ENCODE assay signal across 4 cellular contexts in genomic region chr1:88716571-88716970, GRCh38. TPM values are rescaled to one million over a fixed set of nuclear protein-coding genes. Genes with fewer than 3 reads are reported as not detected.
DNase-seq lines count a peak whose midpoint lies in the region; ATAC-seq, FAIRE-seq and TF ChIP-seq lines count a peak whose summit lies in the region.
"Not testable (repeated sequence)": the region's sequence is repeated elsewhere in the genome, so short reads cannot be mapped to it uniquely, and the experiment has no call there.

No MANE protein-coding gene starts in this region.

- TF ChIP-seq EP300 in K562 (IDR thresholded peaks at IDR 0.05; ENCODE audit: low read length): not testable (repeated sequence)

- not testable (repeated sequence) for BruUV-seq in K562 (replicated peaks; lab: Mats Ljungman, UMichigan)

- H3K4me1 Mint-ChIP-seq in CD8-positive, alpha-beta T cell (ENCODE audit: low read depth): peaks cover 63% of the 10 kb centered on the region
- H3K4me1 Mint-ChIP-seq in activated T-cell treated with anti-CD3 and anti-CD28 coated beads, Interleukin-2, amount 50 U/mL, for 72 hours (ENCODE audit: low read depth): not testable (repeated sequence)

- CTCF ChIA-PET in CD8-positive, alpha-beta T cell (lab: Charles Lee): interaction anchor here (0.7 kb wide), 1 partner anchor 34 kb away, joined by 3 read pairs; no protein-coding TSS in a partner anchor
- CTCF ChIA-PET in HEK293 (lab: Yijun Ruan, JAX); K562 (lab: Yijun Ruan, JAX; ENCODE audit: low intra/inter-chr PET ratio): not testable (repeated sequence)

- not testable (repeated sequence) for H4K20me1 ChIP-seq in K562 (replicated peaks; ENCODE audit: control insufficient read depth, insufficient read depth, low read length)

- not testable (repeated sequence) for DNase-seq in CD8-positive, alpha-beta T cell; activated T-cell treated with anti-CD3 and anti-CD28 coated beads, Interleukin-2, amount 50 U/mL, for 72 hours; K562 (ENCODE audit: extremely low read depth in 1 of 4, low spot score in 3 of 4)

- not testable (repeated sequence) for ATAC-seq in CD8-positive, alpha-beta T cell; activated T-cell treated with anti-CD3 and anti-CD28 coated beads, Interleukin-2, amount 50 U/mL, for 72 hours (replicated peaks in 1 of 2); K562

- not testable (repeated sequence) for TF ChIP-seq RAD21 in K562 (CRISPR knock-in tag; conservative IDR thresholded peaks at IDR 0.05 in 1 of 2, IDR thresholded peaks at IDR 0.05 in 1 of 2)

- not testable (repeated sequence) for H3K4me3 Mint-ChIP-seq in CD8-positive, alpha-beta T cell; activated T-cell treated with anti-CD3 and anti-CD28 coated beads, Interleukin-2, amount 50 U/mL, for 72 hours

- not testable (repeated sequence) for H3K4me3 ChIP-seq in CD8-positive, alpha-beta T cell (ENCODE audit: low read depth, low read length); HEK293 (ENCODE audit: low read depth, low read length); K562

- H3K27ac Mint-ChIP-seq in CD8-positive, alpha-beta T cell: peak overlapping the region; percentile 16
- H3K27ac Mint-ChIP-seq in activated T-cell treated with anti-CD3 and anti-CD28 coated beads, Interleukin-2, amount 50 U/mL, for 72 hours: peak overlapping the region; percentile 74

- not testable (repeated sequence) for H3K36me3 ChIP-seq in CD8-positive, alpha-beta T cell (ENCODE audit: insufficient read depth, low read length); HEK293 (ENCODE audit: control insufficient read depth in 2 of 2, insufficient read depth in 1 of 2, low read length in 2 of 2); K562 (ENCODE audit: control insufficient read depth, insufficient read depth, low read length)

- not testable (repeated sequence) for H3K9me3 ChIP-seq in CD8-positive, alpha-beta T cell (ENCODE audit: low read length); HEK293 (ENCODE audit: control insufficient read depth, insufficient read depth, low read depth, low read length); K562 (replicated peaks; ENCODE audit: control insufficient read depth, insufficient read depth, low read depth, low read length)

- H3K9me3 Mint-ChIP-seq in CD8-positive, alpha-beta T cell; activated T-cell treated with anti-CD3 and anti-CD28 coated beads, Interleukin-2, amount 50 U/mL, for 72 hours: not testable (repeated sequence)

- not testable (repeated sequence) for TF ChIP-seq CTCF in CD8-positive, alpha-beta T cell (IDR thresholded peaks at IDR 0.05); HEK293 (tag by site-specific recombination; IDR thresholded peaks at IDR 0.05); K562 (IDR thresholded peaks at IDR 0.05 in 2 of 3, conservative IDR thresholded peaks at IDR 0.05 in 1 of 3; ENCODE audit: insufficient read depth in 2 of 3, low read depth in 1 of 3, low read length in 3 of 3)

- 69% methylated on average over 2 of the region's 2 CpGs for WGBS in K562 (ENCODE audit: insufficient coverage, low coverage, missing lambda C conversion rate)

- H3K27me3 Mint-ChIP-seq in CD8-positive, alpha-beta T cell (ENCODE audit: low read depth); activated T-cell treated with anti-CD3 and anti-CD28 coated beads, Interleukin-2, amount 50 U/mL, for 72 hours (ENCODE audit: low read depth): not testable (repeated sequence)

- not testable (repeated sequence) for H3K9me1 ChIP-seq in K562 (ENCODE audit: control insufficient read depth, insufficient read depth, low read length)

- H3K4me1 ChIP-seq in CD8-positive, alpha-beta T cell (ENCODE audit: insufficient read depth, low read length); HEK293 (ENCODE audit: control insufficient read depth, insufficient read depth, low read length); K562 (replicated peaks in 1 of 2; ENCODE audit: control insufficient read depth in 2 of 2, insufficient read depth in 2 of 2, low read length in 2 of 2): not testable (repeated sequence)

- peaks cover 59% of the 10 kb centered on the region for H3K79me2 ChIP-seq in K562 (ENCODE audit: control insufficient read depth, insufficient read depth, low read length)

- intact Hi-C loops in CD8-positive, alpha-beta T cell (cut with DNase I, micrococcal nuclease); K562 (cut with micrococcal nuclease): not testable (repeated sequence)

- peaks cover 43% of the 10 kb centered on the region for H3K36me3 Mint-ChIP-seq in CD8-positive, alpha-beta T cell
- H3K36me3 Mint-ChIP-seq in activated T-cell treated with anti-CD3 and anti-CD28 coated beads, Interleukin-2, amount 50 U/mL, for 72 hours (ENCODE audit: insufficient read depth in 2 of 2): peaks cover 9 to 17% of the 10 kb centered on the region in 2 donors

- not testable (repeated sequence) for TF ChIP-seq POLR2A in K562 (conservative IDR thresholded peaks at IDR 0.05)

- not testable (repeated sequence) for H3K9ac ChIP-seq in K562 (ENCODE audit: insufficient read depth in 1 of 2, low read depth in 2 of 2, low read length in 2 of 2)

- not testable (repeated sequence) for H3K27ac ChIP-seq in CD8-positive, alpha-beta T cell (ENCODE audit: low read depth, low read length); HEK293 (ENCODE audit: extremely low read depth, low read depth, low read length); K562 (ENCODE audit: extremely low read depth, low read depth, low read length)

- H3K27me3 ChIP-seq in CD8-positive, alpha-beta T cell (ENCODE audit: insufficient read depth, low read length); K562 (ENCODE audit: control insufficient read depth in 2 of 2, insufficient read depth in 2 of 2, low read length in 2 of 2): not testable (repeated sequence)

- not testable (repeated sequence) for FAIRE-seq in K562 (lab: Jason Lieb, UNC)

- POLR2A ChIA-PET in CD8-positive, alpha-beta T cell (lab: Charles Lee); HEK293 (lab: Yijun Ruan, JAX); K562 (lab: Yijun Ruan, JAX): not testable (repeated sequence)

- not testable (repeated sequence) for H3K4me2 ChIP-seq in K562 (ENCODE audit: insufficient read depth, low read length)

- not testable (repeated sequence) for H2AFZ ChIP-seq in K562 (ENCODE audit: low read depth, low read length)

- in situ Hi-C loops in K562 (cut with MboI): not testable (repeated sequence)

TF ChIP-seq in HEK293, 187 proteins besides CTCF, POLR2A, EP300 and RAD21:
- TF ChIP-seq ZNF529 (tag by site-specific recombination; IDR thresholded peaks at IDR 0.05; ENCODE audit: insufficient replicate concordance): peak; percentile 70

TF ChIP-seq in K562, 482 proteins besides CTCF, POLR2A, EP300 and RAD21:
- TF ChIP-seq ZNF507 (tag; conservative IDR thresholded peaks at IDR 0.05): peak; percentile 82

RNA-seq across cellular contexts. Expression of gene PKN2, which starts 32.5 kb away (rescaled TPM):
- 10 to 100 TPM; 42.3 to 43.7 TPM for total RNA-seq in CD8-positive, alpha-beta T cell
- total RNA-seq in activated T-cell treated with anti-CD3 and anti-CD28 coated beads, Interleukin-2, amount 50 U/mL, for 72 hours: 10 to 100 TPM; 27.4 to 28.1 TPM
- total RNA-seq in K562 (2011; cell fraction: chromatin; rRNA removed; ENCODE audit: low replicate concordance): 29.6 and 110 TPM in 2 replicates
- 12.8 and 18.0 TPM in 2 replicates for total RNA-seq in K562 (2011; cell fraction: nucleolus; rRNA removed)
- 24.9 and 32.8 TPM in 2 replicates for total RNA-seq in K562 (2011; cell fraction: nucleoplasm; rRNA removed)
- total RNA-seq in K562 (2014; rRNA removed) (9.9 and 11.6 TPM in 2 replicates), K562 (2014; rRNA removed; fragmentation: Illumina TruSeq; extraction: Trizol) (22.9 and 25.4 TPM in 2 replicates), K562 (2015; rRNA removed; fragmentation: Illumina TruSeq; extraction: Trizol) (24.4 and 25.3 TPM in 2 replicates), K562 (2021) (23.5 and 23.7 TPM in 2 replicates)
- polyA plus RNA-seq in K562 (2011; rRNA removed) (19.6 and 20.0 TPM in 2 replicates), K562 (2014; fragmentation: Illumina TruSeq; extraction: Trizol) (16.0 and 19.2 TPM in 2 replicates), K562 (2014; fragmentation: Nextera tagmentation; extraction: Ambion mirVana) (1 to 10 TPM; 4.5 to 5.4 TPM), K562 (2014; rRNA removed) (12.8 and 13.2 TPM in 2 replicates)
- polyA plus RNA-seq in K562 (2011; cell fraction: cytosol; rRNA removed): 2.1 and 4.8 TPM in 2 replicates
- polyA plus RNA-seq in K562 (2011; cell fraction: nucleus; rRNA removed): 26.6 and 33.3 TPM in 2 replicates
- polyA plus RNA-seq in K562 (2012): 10.8 and 11.7 TPM in 2 replicates
- 38.5 and 48.0 TPM in 2 replicates for polyA minus RNA-seq in K562 (2011; rRNA and poly(A)+ RNA removed)
- 11.6 and 13.0 TPM in 2 replicates for polyA minus RNA-seq in K562 (2011; cell fraction: cytosol; rRNA and poly(A)+ RNA removed)
- 26.3 and 48.3 TPM in 2 replicates for polyA minus RNA-seq in K562 (2011; cell fraction: nucleus; rRNA and poly(A)+ RNA removed)
